Comparison of ENCODE assay signal across 22 cellular contexts in genomic region chr10:92789826-92790225, GRCh38.
"Had no signal": no experiment of that assay in that cellular context is flagged by ENCODE, and none has a peak within 500 bp of the region (broad histone marks: within the 10 kb centered on the region; RNA-seq: fewer than 3 reads in every experiment).

No MANE protein-coding gene starts in this region.

- H3K4me3 Mint-ChIP-seq: activated CD4-positive, alpha-beta T cell treated with anti-CD3 and anti-CD28 coated beads for 36 hours; activated naive CD8-positive, alpha-beta T cell; activated T-cell treated with anti-CD3 and anti-CD28 coated beads, Interleukin-2, amount 50 U/mL, for 24 hours; activated T-helper 17 cell treated with anti-CD3 and anti-CD28 coated beads, Interleukin-2, amount 50 U/mL, for 72 hours; central memory CD8-positive, alpha-beta T cell; stimulated activated naive CD8-positive, alpha-beta T cell treated with anti-CD3 and anti-CD28 coated beads, Interleukin-15, amount 100 ng/mL, for 72 hours had no signal

- H3K4me3 ChIP-seq: adrenal gland, esophagus muscularis mucosa, gastrocnemius medialis, ovary, prostate gland, right atrium auricular region, tibial artery had no signal

- H3K4me1 Mint-ChIP-seq: activated CD4-positive, alpha-beta T cell treated with anti-CD3 and anti-CD28 coated beads for 36 hours; activated T-helper 17 cell treated with anti-CD3 and anti-CD28 coated beads, Interleukin-2, amount 50 U/mL, for 72 hours; central memory CD8-positive, alpha-beta T cell; stimulated activated naive CD8-positive, alpha-beta T cell treated with anti-CD3 and anti-CD28 coated beads, Interleukin-15, amount 100 ng/mL, for 72 hours had no signal

- ATAC-seq: activated CD4-positive, alpha-beta T cell treated with anti-CD3 and anti-CD28 coated beads for 36 hours; activated T-helper 17 cell treated with anti-CD3 and anti-CD28 coated beads, Interleukin-2, amount 50 U/mL, for 72 hours; gastrocnemius medialis; left ventricle myocardium superior; naive thymus-derived CD8-positive, alpha-beta T cell; stimulated activated naive CD8-positive, alpha-beta T cell treated with anti-CD3 and anti-CD28 coated beads, Interleukin-15, amount 100 ng/mL, for 72 hours had no signal

- DNase-seq: activated CD4-positive, alpha-beta T cell treated with anti-CD3 and anti-CD28 coated beads for 36 hours; activated CD4-positive, alpha-beta T cell treated with anti-CD3 and anti-CD28 coated beads, Interleukin-2, amount 50 U/mL, for 4 hours; activated CD8-positive, alpha-beta memory T cell treated with anti-CD3 and anti-CD28 coated beads for 24 hours; activated CD8-positive, alpha-beta memory T cell treated with anti-CD3 and anti-CD28 coated beads, Interleukin-2, amount 50 U/mL, for 4 hours; activated naive CD4-positive, alpha-beta T cell; activated T-cell treated with anti-CD3 and anti-CD28 coated beads, Interleukin-2, amount 50 U/mL, for 24 hours; adrenal gland; effector memory CD4-positive, alpha-beta T cell; gastrocnemius medialis; hippocampal formation; left ventricle myocardium superior; naive thymus-derived CD8-positive, alpha-beta T cell; ovary; stimulated activated CD4-positive, alpha-beta T cell treated with anti-CD3 and anti-CD28 coated beads, Interleukin-4, amount 100 ng/mL, for 24 hours; stimulated activated naive CD8-positive, alpha-beta T cell treated with anti-CD3 and anti-CD28 coated beads, Interleukin-15, amount 100 ng/mL, for 72 hours; tibial artery had no signal

- H3K36me3 ChIP-seq: adrenal gland, esophagus muscularis mucosa, gastrocnemius medialis, ovary, prostate gland, right atrium auricular region, tibial artery had no signal

- H3K9me3 ChIP-seq: adrenal gland, esophagus muscularis mucosa, gastrocnemius medialis, ovary, prostate gland, tibial artery had no signal

- H3K36me3 Mint-ChIP-seq: activated naive CD8-positive, alpha-beta T cell had no signal

- H3K27ac ChIP-seq: adrenal gland, esophagus muscularis mucosa, gastrocnemius medialis, ovary, prostate gland, right atrium auricular region, tibial artery had no signal

- H3K27me3 ChIP-seq: adrenal gland, esophagus muscularis mucosa, gastrocnemius medialis, ovary, right atrium auricular region, tibial artery had no signal

- H3K4me1 ChIP-seq: adrenal gland, esophagus muscularis mucosa, prostate gland, right atrium auricular region, tibial artery had no signal

- H3K27ac Mint-ChIP-seq: activated CD4-positive, alpha-beta T cell treated with anti-CD3 and anti-CD28 coated beads for 36 hours; activated naive CD8-positive, alpha-beta T cell; activated T-cell treated with anti-CD3 and anti-CD28 coated beads, Interleukin-2, amount 50 U/mL, for 24 hours; activated T-helper 17 cell treated with anti-CD3 and anti-CD28 coated beads, Interleukin-2, amount 50 U/mL, for 72 hours; stimulated activated naive CD8-positive, alpha-beta T cell treated with anti-CD3 and anti-CD28 coated beads, Interleukin-15, amount 100 ng/mL, for 72 hours had no signal

- H3K9me3 Mint-ChIP-seq: activated T-cell treated with anti-CD3 and anti-CD28 coated beads, Interleukin-2, amount 50 U/mL, for 24 hours; central memory CD8-positive, alpha-beta T cell; naive thymus-derived CD8-positive, alpha-beta T cell; stimulated activated naive CD8-positive, alpha-beta T cell treated with anti-CD3 and anti-CD28 coated beads, Interleukin-15, amount 100 ng/mL, for 72 hours had no signal
